In the genomic region with DNA sequence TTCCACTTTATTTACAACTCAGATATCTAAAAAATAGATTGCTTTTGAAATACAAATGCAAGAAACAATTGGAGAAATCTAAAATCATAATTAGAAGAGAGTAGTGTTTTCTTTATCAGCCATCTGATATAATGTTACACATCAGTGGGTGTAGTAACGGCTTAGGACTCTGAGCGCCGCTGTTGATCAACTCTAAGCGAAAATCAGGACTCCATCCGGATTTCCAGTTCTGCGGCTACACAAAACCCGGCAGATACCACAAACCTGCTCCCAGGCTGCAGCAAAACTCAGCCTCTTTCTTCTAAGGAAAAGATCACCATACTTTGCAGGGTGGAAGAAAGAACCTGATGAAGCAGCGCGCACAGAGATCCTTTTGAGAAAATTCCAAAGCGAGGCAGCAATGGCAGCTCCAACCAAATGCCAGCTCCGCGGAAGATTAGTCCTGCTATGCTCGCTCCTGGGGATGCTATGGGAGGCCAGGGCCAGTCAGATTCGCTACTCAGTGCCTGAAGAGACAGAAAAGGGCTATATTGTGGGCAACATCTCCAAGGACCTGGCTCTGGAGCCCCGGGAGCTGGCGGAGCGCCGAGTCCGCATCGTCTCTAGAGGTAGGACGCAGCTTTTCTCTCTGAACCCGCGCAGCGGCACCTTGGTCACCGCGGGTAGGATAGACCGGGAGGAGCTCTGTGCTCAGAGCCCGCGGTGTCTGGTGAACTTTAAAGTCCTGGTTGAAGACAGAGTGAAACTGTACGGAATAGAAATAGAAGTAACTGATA, we compare ENCODE assay signal across 9 cellular contexts. TPM values are rescaled to one million over a fixed set of nuclear protein-coding genes. Genes with fewer than 3 reads are reported as not detected.
DNase-seq lines count a peak whose midpoint lies in the region; ATAC-seq and TF ChIP-seq lines count a peak whose summit lies in the region.
"Had no signal": no experiment of that assay in that cellular context is flagged by ENCODE, and none has a peak within 500 bp of the region (broad histone marks: within the 10 kb centered on the region; RNA-seq: fewer than 3 reads in every experiment).

Gene PCDHGA9, plus strand, starts transcription at position 226 of the 776 bp plus-strand sequence. Its CDS starts 175 bp downstream, at position 401.

- no peak for TF ChIP-seq POLR2A in heart left ventricle (IDR thresholded peaks at IDR 0.05)
- TF ChIP-seq POLR2A in uterus (IDR thresholded peaks at IDR 0.05) = no peak

- H3K36me3 ChIP-seq in heart left ventricle = peaks cover 0 to 4% (median 0%) of the 10 kb centered on the region in 9 donors
- no peaks in the 10 kb centered on the region for H3K36me3 ChIP-seq in uterus

- H3K27ac ChIP-seq in heart left ventricle = no peak within 1 kb of the TSS
- H3K27ac ChIP-seq in uterus = no peak within 1 kb of the TSS

- no peak within 1 kb of the TSS for H3K27ac Mint-ChIP-seq in activated naive CD8-positive, alpha-beta T cell

- H3K27me3 Mint-ChIP-seq in activated naive CD8-positive, alpha-beta T cell = peaks cover 50% of the 10 kb centered on the region

- H3K9me3 Mint-ChIP-seq in activated naive CD8-positive, alpha-beta T cell (ENCODE audit: low read depth) = peaks cover 19% of the 10 kb centered on the region

- intact Hi-C loops in heart left ventricle (cut with DNase I) (loop anchor here in 2 of 10 donors (10.0 kb wide), 2 partner anchors 58 to 158 kb away; partner anchors contain the start of genes PCDHB15 (in 1 of the 2) and PCDHGA3 (in 1 of the 2)), left cardiac atrium (cut with DNase I) (loop anchor here in 1 of 2 donors (10.0 kb wide), 1 partner anchor 48 kb away; the partner anchor contains the start of genes PCDHGA4, PCDHGB1 and PCDHGB2), uterus (cut with DNase I; ENCODE audit: low total_unique reads) (no loop called here)

- ATAC-seq in heart left ventricle (no peak), left cardiac atrium (no peak), GM21723 (IDR thresholded peaks at IDR 0.05; ENCODE audit: unreplicated experiment) (no peak)

- no peak for DNase-seq in heart left ventricle
- DNase-seq in left cardiac atrium = no peak
- DNase-seq in kidney tubule cell (ENCODE audit: low spot score) = peak; percentile 37
- no peak for DNase-seq in uterus
- DNase-seq in activated effector memory CD4-positive, alpha-beta T cell treated with Interleukin-2 at 50 U/mL for 16 hours = no peak
- DNase-seq in islet precursor cell = no peak

- peaks cover 0 to 46% (median 0%) of the 10 kb centered on the region in 9 donors for H3K27me3 ChIP-seq in heart left ventricle
- H3K27me3 ChIP-seq in uterus = no peaks in the 10 kb centered on the region

- peaks cover 4% of the 10 kb centered on the region for H3K4me1 Mint-ChIP-seq in activated naive CD8-positive, alpha-beta T cell (ENCODE audit: low read depth)

- TF ChIP-seq CTCF in heart left ventricle (IDR thresholded peaks at IDR 0.05) (peak in 8 of 12 donors; percentile 9 to 32 (median 18)), uterus (IDR thresholded peaks at IDR 0.05) (peak in 2 of 4 experiments; percentile 16 to 36)

- peak within 1 kb of the TSS; percentile 75 for H3K4me3 Mint-ChIP-seq in activated naive CD8-positive, alpha-beta T cell

- H3K36me3 Mint-ChIP-seq in activated naive CD8-positive, alpha-beta T cell = peaks cover 19% of the 10 kb centered on the region

- H3K9me3 ChIP-seq in heart left ventricle (peaks cover 0 to 97% (median 62%) of the 10 kb centered on the region in 12 donors), uterus (peaks cover 0 to 90% of the 10 kb centered on the region in 2 donors)

- H3K4me3 ChIP-seq in heart left ventricle (peak within 1 kb of the TSS in 9 of 12 donors; percentile 11 to 35 (median 23)), uterus (peak within 1 kb of the TSS in 1 of 2 donors; percentile 16)

- WGBS in heart left ventricle, 4 donors = 33 to 48% (median 40%) methylated on average over 29 to 30 of the region's 30 CpGs

- H3K4me1 ChIP-seq in heart left ventricle (peaks cover 0 to 13% (median 0%) of the 10 kb centered on the region in 12 donors), uterus (no peaks in the 10 kb centered on the region)

RNA-seq across cellular contexts. Expression of gene PCDHGA9, which starts in this region (rescaled TPM):
- total RNA-seq in heart left ventricle = 1 to 10 TPM; 2.3 to 9.6 (median 5.3) TPM
- 1 to 10 TPM; 1.3 to 5.5 TPM for polyA plus RNA-seq in heart left ventricle
- total RNA-seq in left cardiac atrium = 1 to 10 TPM; 3.6 to 4.0 TPM
- total RNA-seq in uterus = 10 to 100 TPM; 11.8 to 18.7 (median 16.7) TPM
- total RNA-seq: activated CD8-positive, alpha-beta memory T cell treated with anti-CD3 and anti-CD28 coated beads for 36 hours had no signal
